In genomic region chr11:14916403-14916802, GRCh38 we compare ENCODE assay signal across 32 cellular contexts. TPM values are rescaled to one million over a fixed set of nuclear protein-coding genes. Genes with fewer than 3 reads are reported as not detected.
"Had no signal": no experiment of that assay in that cellular context is flagged by ENCODE, and none has a peak within 500 bp of the region (broad histone marks: within the 10 kb centered on the region; RNA-seq: fewer than 3 reads in every experiment).

No MANE protein-coding gene starts in this region.

- ATAC-seq: left colon; left lung; lower lobe of right lung; naive thymus-derived CD8-positive, alpha-beta T cell; pancreas; right cardiac atrium; stimulated activated effector memory CD8-positive, alpha-beta T cell treated with anti-CD3 and anti-CD28 coated beads, Interleukin-12 subunit alpha, Interleukin-12 subunit beta, amount 100 ng/mL, for 72 hours; upper lobe of right lung had no signal

- H3K9me3 ChIP-seq: left lung, lower lobe of right lung, pancreas, prostate gland, sigmoid colon, suprapubic skin, thoracic aorta, tibial artery, upper lobe of right lung had no signal

- H3K4me3 ChIP-seq: left lung, lower lobe of right lung, pancreas, prostate gland, sigmoid colon, spleen, suprapubic skin, thoracic aorta, tibial artery, upper lobe of right lung had no signal

- DNase-seq: hypothalamus; immature natural killer cell; kidney; left colon; left lung; lower lobe of right lung; mammary epithelial cell; mesenchymal stem cell; naive thymus-derived CD8-positive, alpha-beta T cell; nucleus accumbens; pancreas; posterior cingulate gyrus; retina; right cardiac atrium; sigmoid colon; small intestine; spleen; stimulated activated CD4-positive, alpha-beta T cell treated with anti-CD3 and anti-CD28 coated beads, Interleukin-4, amount 100 ng/mL, for 24 hours; stimulated activated naive CD4-positive, alpha-beta T cell; tibial artery; trophoblast cell; upper lobe of right lung had no signal

- FAIRE-seq: islet of Langerhans, kidney, pancreas, small intestine, urothelium cell line had no signal

- H3K27ac ChIP-seq: left lung, lower lobe of right lung, pancreas, prostate gland, sigmoid colon, spleen, suprapubic skin, thoracic aorta, tibial artery, upper lobe of right lung had no signal

- H3K27me3 ChIP-seq: left lung, pancreas, sigmoid colon, suprapubic skin, upper lobe of right lung had no signal

- H3K36me3 ChIP-seq: left lung, lower lobe of right lung, pancreas, prostate gland, sigmoid colon, spleen, suprapubic skin, thoracic aorta, tibial artery, upper lobe of right lung had no signal

- H3K4me1 ChIP-seq: left lung, lower lobe of right lung, pancreas, prostate gland, sigmoid colon, spleen, suprapubic skin, tibial artery, upper lobe of right lung had no signal

RNA-seq across cellular contexts. Expression of gene CALCA, which starts 55.7 kb away (rescaled TPM):
- total RNA-seq: kidney; left colon; lower lobe of right lung; mammary epithelial cell; mucosa of gallbladder; naive thymus-derived CD8-positive, alpha-beta T cell; neural crest cell; osteoblast; right cardiac atrium; subcutaneous adipose tissue; suprapubic skin; upper lobe of right lung had no signal
- polyA plus RNA-seq: immature natural killer cell; mammary epithelial cell; naive thymus-derived CD8-positive, alpha-beta T cell had no signal
